Comparison of ENCODE assay signal across 14 cellular contexts in the genomic region with DNA sequence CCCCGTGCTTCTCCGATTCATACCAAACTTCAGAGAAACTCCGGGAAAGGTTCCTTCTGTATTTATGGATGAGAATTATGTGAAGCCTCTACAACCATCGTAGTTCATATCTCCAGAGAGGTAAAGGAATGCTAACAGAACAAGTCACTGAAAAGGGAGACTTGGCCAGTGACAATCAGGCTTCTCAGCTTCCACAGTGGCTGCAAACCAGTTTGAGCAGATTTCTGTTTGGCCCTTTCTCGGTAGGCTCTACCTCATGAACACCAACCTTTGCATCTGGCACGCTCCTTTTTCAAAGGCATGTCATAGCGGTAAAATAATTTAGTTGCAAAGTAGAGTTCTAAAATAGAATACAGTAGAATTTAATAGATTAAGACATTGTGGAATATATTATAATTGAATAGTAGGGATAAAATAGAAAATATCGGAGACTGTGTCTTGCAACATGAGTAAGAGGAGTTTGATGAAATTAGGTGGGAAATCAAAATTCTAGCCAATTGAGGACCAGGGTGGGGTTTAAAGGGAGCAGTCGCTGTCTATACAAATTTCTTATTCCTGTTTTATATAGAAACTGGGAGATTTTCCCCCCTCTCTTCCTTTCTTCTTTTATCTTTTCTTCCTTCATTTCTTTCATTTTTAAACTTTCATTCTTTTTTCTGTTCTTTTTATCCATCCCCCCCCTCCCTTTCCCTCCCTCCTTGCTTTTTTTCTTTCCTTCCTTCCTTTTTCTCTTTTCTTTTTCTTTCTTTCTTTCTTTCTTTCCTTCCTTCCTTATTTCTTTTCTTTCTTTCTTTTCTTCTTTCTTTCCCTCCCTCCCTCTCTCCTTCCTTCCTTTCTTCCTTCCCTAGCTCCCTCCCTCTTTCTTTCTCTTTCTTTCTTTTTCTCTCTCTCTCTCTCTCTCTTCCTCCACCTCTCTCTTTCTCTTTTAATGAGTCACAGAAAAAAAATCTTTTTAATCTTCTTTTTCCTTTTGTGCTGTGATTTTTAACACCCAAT.
DNase-seq lines count a peak whose midpoint lies in the region; ATAC-seq and TF ChIP-seq lines count a peak whose summit lies in the region.
"Had no signal": no experiment of that assay in that cellular context is flagged by ENCODE, and none has a peak within 500 bp of the region (broad histone marks: within the 10 kb centered on the region; RNA-seq: fewer than 3 reads in every experiment).

No MANE protein-coding gene starts in this region.

- H3K27me3 Mint-ChIP-seq in CD4-positive, CD25-positive, alpha-beta regulatory T cell = no peaks in the 10 kb centered on the region
- H3K27me3 Mint-ChIP-seq in GM23338 (ENCODE audit: insufficient read depth, low read depth, poor library complexity) (peaks cover 14% of the 10 kb centered on the region), chondrocyte (ENCODE audit: low read depth) (no peaks in the 10 kb centered on the region)
- peaks cover 0 to 2% (median 0%) of the 10 kb centered on the region in 5 donors for H3K27me3 Mint-ChIP-seq in naive thymus-derived CD8-positive, alpha-beta T cell

- H3K4me3 ChIP-seq in CD4-positive, CD25-positive, alpha-beta regulatory T cell (ENCODE audit: low read depth, low read length) = peak overlapping the region; percentile 33
- H3K4me3 ChIP-seq in GM23338 = no peak overlapping the region
- H3K4me3 ChIP-seq: heart right ventricle, uterus had no signal

- no peaks in the 10 kb centered on the region for H3K36me3 ChIP-seq in CD4-positive, CD25-positive, alpha-beta regulatory T cell (ENCODE audit: control insufficient read depth, insufficient read depth, low read length)
- no peaks in the 10 kb centered on the region for H3K36me3 ChIP-seq in GM23338 (ENCODE audit: insufficient read depth)
- H3K36me3 ChIP-seq: heart right ventricle, uterus had no signal

- H2AFZ ChIP-seq in GM23338 = peak overlapping the region; percentile 64; the same call in 1 of the 2 replicates

- no peaks in the 10 kb centered on the region for H4K20me1 ChIP-seq in GM23338 (replicated peaks; ENCODE audit: insufficient read depth)

- POLR2A ChIA-PET in naive thymus-derived CD8-positive, alpha-beta T cell (lab: Charles Lee) = interaction anchor here (1.1 to 2.3 kb wide), 2 partner anchors 161 to 164 kb away, joined by 3 to 12 read pairs; a partner anchor contains a TSS

- H3F3A ChIP-seq in GM23338 (replicated peaks; ENCODE audit: low read depth) = no peaks in the 10 kb centered on the region

- H3K27ac Mint-ChIP-seq in CD4-positive, CD25-positive, alpha-beta regulatory T cell = peak overlapping the region; percentile 78 to 93 (median 88)
- no peak overlapping the region for H3K27ac Mint-ChIP-seq in GM23338
- H3K27ac Mint-ChIP-seq in chondrocyte (ENCODE audit: unreplicated experiment) = peak overlapping the region; percentile 58
- H3K27ac Mint-ChIP-seq in naive thymus-derived CD8-positive, alpha-beta T cell = peak overlapping the region in 9 of 10 donors; percentile 7 to 82 (median 48)
- H3K27ac Mint-ChIP-seq: memory B cell had no signal

- H3K27ac ChIP-seq in CD4-positive, CD25-positive, alpha-beta regulatory T cell (ENCODE audit: insufficient read depth, low read length, poor library complexity, severe bottlenecking) = peak overlapping the region; percentile 69
- no peak overlapping the region for H3K27ac ChIP-seq in GM23338 (ENCODE audit: low read depth)

- no peak overlapping the region for H3K4me2 ChIP-seq in GM23338

- ATAC-seq in CD4-positive, CD25-positive, alpha-beta regulatory T cell (ENCODE audit: low read depth in 2 of 2) = no peak
- ATAC-seq in GM23338 = no peak
- no peak for ATAC-seq in naive thymus-derived CD8-positive, alpha-beta T cell
- ATAC-seq in sciatic nerve = no peak

- no peaks in the 10 kb centered on the region for H3K36me3 Mint-ChIP-seq in CD4-positive, CD25-positive, alpha-beta regulatory T cell
- peaks cover 5% of the 10 kb centered on the region; the same call in 2 of the 3 replicates for H3K36me3 Mint-ChIP-seq in GM23338 (ENCODE audit: low read depth)
- no peaks in the 10 kb centered on the region for H3K36me3 Mint-ChIP-seq in chondrocyte (ENCODE audit: low read depth)
- no peaks in the 10 kb centered on the region for H3K36me3 Mint-ChIP-seq in naive thymus-derived CD8-positive, alpha-beta T cell
- H3K36me3 Mint-ChIP-seq: memory B cell had no signal

- H3K79me2 ChIP-seq in GM23338 (replicated peaks; ENCODE audit: insufficient read depth) = no peaks in the 10 kb centered on the region

- peaks cover 34% of the 10 kb centered on the region for H3K4me1 ChIP-seq in CD4-positive, CD25-positive, alpha-beta regulatory T cell (ENCODE audit: control insufficient read depth, insufficient read depth, low read length, poor library complexity, severe bottlenecking)
- no peaks in the 10 kb centered on the region for H3K4me1 ChIP-seq in GM23338 (ENCODE audit: insufficient read depth)
- H3K4me1 ChIP-seq: uterus had no signal

- H3K4me1 Mint-ChIP-seq in CD4-positive, CD25-positive, alpha-beta regulatory T cell = peaks cover 5 to 72% (median 35%) of the 10 kb centered on the region in 4 donors
- H3K4me1 Mint-ChIP-seq in GM23338 = peaks cover 16% of the 10 kb centered on the region
- peaks cover 19% of the 10 kb centered on the region for H3K4me1 Mint-ChIP-seq in chondrocyte (ENCODE audit: low read depth)
- H3K4me1 Mint-ChIP-seq in naive thymus-derived CD8-positive, alpha-beta T cell = peaks cover 27 to 68% (median 54%) of the 10 kb centered on the region in 4 donors
- H3K4me1 Mint-ChIP-seq: memory B cell had no signal

- peak overlapping the region; percentile 12 to 71 (median 54) for H3K4me3 Mint-ChIP-seq in CD4-positive, CD25-positive, alpha-beta regulatory T cell
- H3K4me3 Mint-ChIP-seq in GM23338 = no peak overlapping the region
- H3K4me3 Mint-ChIP-seq in chondrocyte (ENCODE audit: unreplicated experiment) = no peak overlapping the region
- H3K4me3 Mint-ChIP-seq in naive thymus-derived CD8-positive, alpha-beta T cell = peak overlapping the region in 4 of 10 donors; percentile 9 to 27 (median 18)
- H3K4me3 Mint-ChIP-seq: memory B cell had no signal

- no peak for DNase-seq in CD4-positive, CD25-positive, alpha-beta regulatory T cell
- DNase-seq in GM23338 (ENCODE audit: low spot score) (no peak), chondrocyte (ENCODE audit: low spot score) (no peak), NCI-H226 (no peak), sciatic nerve (ENCODE audit: low spot score) (no peak), NCI-H1417 treated with DMSO at 0.1 percent for 48 hours (lab: John Stamatoyannopoulos, UW) (no peak), SHP77 treated with DMSO at 0.1 percent for 48 hours (lab: John Stamatoyannopoulos, UW) (no peak)
- no peak for DNase-seq in naive thymus-derived CD8-positive, alpha-beta T cell
- DNase-seq: C1 segment of cervical spinal cord, dermis blood vessel endothelial cell, heart right ventricle, NCI-H1694 treated with DMSO at 0.1 percent for 48 hours, uterus had no signal

- H3K27me3 ChIP-seq in CD4-positive, CD25-positive, alpha-beta regulatory T cell (ENCODE audit: control insufficient read depth, insufficient read depth, low read length) = no peaks in the 10 kb centered on the region
- no peaks in the 10 kb centered on the region for H3K27me3 ChIP-seq in GM23338 (ENCODE audit: insufficient read depth)
- H3K27me3 ChIP-seq: heart right ventricle, uterus had no signal

- intact Hi-C loops in sciatic nerve (cut with DNase I) = no loop called here

- H3K9me3 ChIP-seq in CD4-positive, CD25-positive, alpha-beta regulatory T cell (ENCODE audit: control insufficient read depth in 2 of 2, low read length in 2 of 2) = peaks cover 0 to 3% of the 10 kb centered on the region in 2 experiments
- H3K9me3 ChIP-seq: uterus had no signal

- TF ChIP-seq CTCF in GM23338 (conservative IDR thresholded peaks at IDR 0.05; ENCODE audit: low read depth in 2 of 2) = no peak
- no peak for TF ChIP-seq CTCF in chondrocyte (IDR thresholded peaks at IDR 0.05)

- no peaks in the 10 kb centered on the region for H3K9me2 ChIP-seq in GM23338 (ENCODE audit: insufficient read depth)

- peaks cover 0 to 1% (median 0%) of the 10 kb centered on the region in 7 donors for H3K9me3 Mint-ChIP-seq in CD4-positive, CD25-positive, alpha-beta regulatory T cell
- peaks cover 3% of the 10 kb centered on the region; the same call in 1 of the 3 replicates for H3K9me3 Mint-ChIP-seq in GM23338
- H3K9me3 Mint-ChIP-seq in chondrocyte (ENCODE audit: low read depth) = peaks cover 4% of the 10 kb centered on the region
- H3K9me3 Mint-ChIP-seq in naive thymus-derived CD8-positive, alpha-beta T cell = no peaks in the 10 kb centered on the region
- H3K9me3 Mint-ChIP-seq: memory B cell had no signal

TF ChIP-seq in GM23338, 12 proteins besides CTCF, POLR2A, EP300 and RAD21 (continues in another document):
- TF ChIP-seq CREB1 (CRISPR knock-in tag; IDR thresholded peaks at IDR 0.05; ENCODE audit: low read depth) = no peak
- no peak for TF ChIP-seq JUNB (IDR thresholded peaks at IDR 0.05; ENCODE audit: unreplicated experiment)
- TF ChIP-seq ZNF114 (CRISPR knock-in tag; IDR thresholded peaks at IDR 0.05) = no peak
- TF ChIP-seq STAT1 (IDR thresholded peaks at IDR 0.05; ENCODE audit: unreplicated experiment) = no peak

Comparison
In these comparisons a context has a peak if more than half of its experiments do, and no peak if none do; other contexts are left out.
1. H3K4me3 Mint-ChIP-seq: peak in CD4-positive, CD25-positive, alpha-beta regulatory T cell (4 of 4); none in GM23338 (single experiment) and chondrocyte (single experiment).